8 cellular contexts compared by ENCODE assay signal in the genomic region with DNA sequence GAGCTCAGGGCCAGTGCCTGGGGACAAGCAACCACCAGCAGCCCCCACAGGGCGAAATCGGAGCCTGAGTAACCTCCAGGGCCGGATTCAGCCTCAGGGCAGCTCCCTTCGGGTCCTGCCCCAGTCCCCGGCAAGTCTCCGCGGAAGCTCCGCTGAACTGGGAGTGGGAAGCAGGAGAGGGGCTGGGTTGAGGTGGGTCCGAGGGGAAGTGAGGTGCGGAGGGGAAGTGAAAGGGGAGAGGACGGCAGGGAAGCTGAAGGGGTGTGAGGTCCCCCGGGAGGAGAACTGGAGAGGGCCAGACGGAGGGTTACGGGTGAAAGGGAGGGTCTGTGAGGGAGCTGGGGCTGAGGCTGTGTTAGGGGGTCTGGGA. TPM values are rescaled to one million over a fixed set of nuclear protein-coding genes. Genes with fewer than 3 reads are reported as not detected.
DNase-seq lines count a peak whose midpoint lies in the region; TF ChIP-seq lines count a peak whose summit lies in the region.

No MANE protein-coding gene starts in this region.

- H3K27me3 ChIP-seq in duodenal mucosa (ENCODE audit: control insufficient read depth in 1 of 2, insufficient read depth in 2 of 2, low read length in 2 of 2) (peaks cover 26 to 37% of the 10 kb centered on the region in 2 donors), neuronal stem cell (ENCODE audit: control insufficient read depth in 3 of 3, insufficient read depth in 3 of 3, low read depth in 1 of 3, low read length in 3 of 3) (peaks cover 3 to 88% (median 31%) of the 10 kb centered on the region in 3 experiments)

- H3K9me3 ChIP-seq in duodenal mucosa (ENCODE audit: control insufficient read depth in 1 of 2, low read length in 2 of 2) (no peaks in the 10 kb centered on the region), neuronal stem cell (replicated peaks in 1 of 2; ENCODE audit: control insufficient read depth in 2 of 2, insufficient read depth in 1 of 2, low read depth in 1 of 2, low read length in 2 of 2) (no peaks in the 10 kb centered on the region)

- WGBS in neuronal stem cell (ENCODE audit: extremely low coverage in 2 of 2, insufficient read length in 2 of 2, insufficient replicate concordance in 1 of 2), 2 donors = no CpG with 5 or more reads among the region's 14 CpGs

- DNase-seq in CD14-positive monocyte (ENCODE audit: low spot score) (no peak), neuronal stem cell (ENCODE audit: low spot score) (no peak), GM03348 (ENCODE audit: low spot score) (no peak), HPDE6-E6E7 (ENCODE audit: extremely low spot score) (no peak), NCI-H1436 (lab: John Stamatoyannopoulos, UW) (no peak)
- DNase-seq in activated naive CD4-positive, alpha-beta T cell treated with Interleukin-2 at 50 U/mL for 16 hours = no peak

- peaks cover 24 to 27% of the 10 kb centered on the region in 2 donors for H3K36me3 Mint-ChIP-seq in CD14-positive monocyte
- no peaks in the 10 kb centered on the region for H3K36me3 Mint-ChIP-seq in IgD-negative memory B cell

- no peaks in the 10 kb centered on the region for H3K36me3 ChIP-seq in duodenal mucosa (ENCODE audit: control insufficient read depth in 1 of 2, insufficient read depth in 2 of 2, low read length in 2 of 2)
- H3K36me3 ChIP-seq in neuronal stem cell (replicated peaks in 1 of 2; ENCODE audit: control insufficient read depth in 2 of 2, insufficient read depth in 2 of 2, low read length in 2 of 2) = no peaks in the 10 kb centered on the region

- H3K4me1 Mint-ChIP-seq in CD14-positive monocyte (peaks cover 92% of the 10 kb centered on the region), IgD-negative memory B cell (peaks cover 0 to 13% (median 12%) of the 10 kb centered on the region in 3 donors)

- no peak overlapping the region for H2BK15ac ChIP-seq in neuronal stem cell (ENCODE audit: low read length)

- peak overlapping the region in 6 of 7 donors; percentile 42 to 90 (median 74) for H3K27ac Mint-ChIP-seq in CD14-positive monocyte
- H3K27ac Mint-ChIP-seq in IgD-negative memory B cell = no peak overlapping the region

- intact Hi-C loops in CD14-positive monocyte (cut with micrococcal nuclease) = loop anchor here (5.0 to 10.0 kb wide), 3 partner anchors 41 to 286 kb away; no protein-coding TSS in a partner anchor

- H3K4ac ChIP-seq in neuronal stem cell (ENCODE audit: low read length) = no peak overlapping the region

- H3K4me3 Mint-ChIP-seq in CD14-positive monocyte (peak overlapping the region; percentile 83 to 97), IgD-negative memory B cell (peak overlapping the region; percentile 20 to 89 (median 74))

- H4K8ac ChIP-seq in neuronal stem cell (ENCODE audit: low read depth, low read length) = no peak overlapping the region

- H2BK5ac ChIP-seq in neuronal stem cell (ENCODE audit: low read length) = no peak overlapping the region

- peak overlapping the region; percentile 43 to 46 for H3K4me3 ChIP-seq in duodenal mucosa (ENCODE audit: low read depth in 1 of 2, low read length in 2 of 2)
- peak overlapping the region in 1 of 2 donors; percentile 77 for H3K4me3 ChIP-seq in neuronal stem cell (ENCODE audit: low read length in 2 of 2)

- peak overlapping the region; percentile 98 for H3K4me2 ChIP-seq in neuronal stem cell (ENCODE audit: insufficient read depth, low read length, poor library complexity, severe bottlenecking)

- H3K18ac ChIP-seq in neuronal stem cell (ENCODE audit: low read length) = peak overlapping the region; percentile 73

- H2AK5ac ChIP-seq in neuronal stem cell (ENCODE audit: low read depth, low read length) = peak overlapping the region; percentile 17

- no peak overlapping the region for H4K91ac ChIP-seq in neuronal stem cell (ENCODE audit: low read depth, low read length, poor library complexity)

- no peak overlapping the region for H3K23ac ChIP-seq in neuronal stem cell (ENCODE audit: low read depth, low read length, poor library complexity)

- H3K9me3 Mint-ChIP-seq in CD14-positive monocyte (peaks cover 0 to 2% (median 0%) of the 10 kb centered on the region in 7 donors), IgD-negative memory B cell (no peaks in the 10 kb centered on the region)

- H3K4me1 ChIP-seq in duodenal mucosa (ENCODE audit: control insufficient read depth in 1 of 2, insufficient read depth in 2 of 2, low read length in 2 of 2) (peaks cover 14 to 23% of the 10 kb centered on the region in 2 donors), neuronal stem cell (ENCODE audit: control insufficient read depth in 2 of 2, insufficient read depth in 1 of 2, low read depth in 1 of 2, low read length in 2 of 2) (peaks cover 0 to 10% of the 10 kb centered on the region in 2 donors)

- H2AFZ ChIP-seq in neuronal stem cell (ENCODE audit: low read length) = peak overlapping the region; percentile 85

- H2BK120ac ChIP-seq in neuronal stem cell (ENCODE audit: low read depth, low read length) = no peak overlapping the region

- H3K14ac ChIP-seq in neuronal stem cell (ENCODE audit: low read length) = no peak overlapping the region

- no peaks in the 10 kb centered on the region for H3K79me1 ChIP-seq in neuronal stem cell (ENCODE audit: low read depth, low read length)

- H3K27ac ChIP-seq in duodenal mucosa (ENCODE audit: low read depth, low read length) (no peak overlapping the region), neuronal stem cell (replicated peaks; ENCODE audit: low read length) (no peak overlapping the region)

- peaks cover 2 to 8% (median 8%) of the 10 kb centered on the region in 3 donors for H3K27me3 Mint-ChIP-seq in CD14-positive monocyte (ENCODE audit: low read depth in 3 of 3)
- peaks cover 18% of the 10 kb centered on the region for H3K27me3 Mint-ChIP-seq in IgD-negative memory B cell

- no peak overlapping the region for H2BK12ac ChIP-seq in neuronal stem cell (ENCODE audit: low read length)

- TF ChIP-seq CTCF in CD14-positive monocyte (IDR thresholded peaks at IDR 0.05) = no peak

- H3K9ac ChIP-seq in duodenal mucosa (ENCODE audit: low read depth in 1 of 2, low read length in 2 of 2) (peak overlapping the region in 1 of 2 donors; percentile 10), neuronal stem cell (ENCODE audit: low read depth, low read length, poor library complexity) (no peak overlapping the region)

RNA-seq across cellular contexts. Expression of gene PADI2, which starts 0.6 kb away (rescaled TPM):
- polyA plus RNA-seq in CD14-positive monocyte (10 to 100 TPM; 18.6 to 61.7 TPM), IgD-negative memory B cell (0.10 TPM)
- polyA plus RNA-seq in neuronal stem cell (2013, experiment 1 of 2) = 0.43 TPM
- polyA plus RNA-seq in neuronal stem cell (2013, experiment 2 of 2) = 0.64 TPM

Comparison
In these comparisons a context has a peak if more than half of its experiments do, and no peak if none do; other contexts are left out.
1. H3K27ac Mint-ChIP-seq: peak in CD14-positive monocyte (6 of 7); none in IgD-negative memory B cell (0 of 3).
2. RNA of gene PADI2, which starts 0.6 kb away (polyA plus RNA-seq): 18.6 to 61.7 TPM in CD14-positive monocyte; 0.10 TPM in IgD-negative memory B cell (single experiment); every median in the first group is over 10 times any median in the second.